ENCODE assay signal across 8 cellular contexts in the genomic region with DNA sequence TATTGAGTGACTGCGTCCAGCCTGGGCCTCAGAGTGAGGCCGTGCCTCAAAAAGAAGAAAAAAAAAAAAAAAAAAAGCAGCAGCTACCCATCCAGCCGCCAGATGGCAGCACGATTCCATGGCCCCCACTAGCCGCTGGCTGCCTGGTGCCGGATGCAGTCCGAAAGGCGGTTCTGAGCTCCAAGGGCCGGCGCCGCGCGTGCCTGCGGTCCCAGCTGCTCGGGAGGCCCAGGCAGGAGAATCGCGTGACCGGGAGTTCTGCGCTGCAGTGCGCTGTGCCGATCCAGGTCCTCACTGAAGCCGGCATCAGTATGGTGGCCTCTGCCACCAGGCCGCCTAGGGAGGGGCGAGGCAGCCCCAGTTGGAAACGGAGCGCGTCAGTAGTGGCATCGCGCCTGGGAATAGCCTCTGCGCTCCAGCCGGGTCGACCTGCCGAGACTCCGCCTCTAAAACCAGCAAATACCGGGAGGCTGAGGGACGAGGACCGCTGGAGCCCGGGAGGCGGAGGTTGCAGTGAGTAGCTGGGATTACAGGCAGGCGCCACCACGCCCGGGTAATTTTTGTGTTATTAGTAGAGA. TPM values are rescaled to one million over a fixed set of nuclear protein-coding genes. Genes with fewer than 3 reads are reported as not detected.
DNase-seq lines count a peak whose midpoint lies in the region; ATAC-seq and TF ChIP-seq lines count a peak whose summit lies in the region.

No MANE protein-coding gene starts in this region.

- DNase-seq in SIG-M5 treated with dmso at 0.1 percent for 504 hours (lab: John Stamatoyannopoulos, UW; ENCODE audit: unreplicated experiment) (peak; percentile 46), SIG-M5 (lab: John Stamatoyannopoulos, UW) (no peak), NCI-H2227 treated with DMSO at 0.1 percent for 48 hours (lab: John Stamatoyannopoulos, UW) (peak; percentile 90), chondrocyte (ENCODE audit: low spot score) (peak; percentile 87), kidney glomerular epithelial cell (lab: John Stamatoyannopoulos, UW) (peak; percentile 46)
- peak; percentile 66 for DNase-seq in activated CD4-positive, alpha-beta T cell treated with anti-CD3 and anti-CD28 coated beads for 1 hour
- DNase-seq in stimulated activated CD4-positive, alpha-beta T cell treated with anti-CD3 and anti-CD28 coated beads, Interleukin-15, amount 100 ng/mL, for 48 hours (ENCODE audit: low read depth in 2 of 2) = peak; percentile 39 to 52

- no peaks in the 10 kb centered on the region for H3K9me3 Mint-ChIP-seq in chondrocyte (ENCODE audit: low read depth)

- peaks cover 9% of the 10 kb centered on the region for H3K4me1 Mint-ChIP-seq in chondrocyte (ENCODE audit: low read depth)

- TF ChIP-seq CTCF in chondrocyte (IDR thresholded peaks at IDR 0.05) = peak; percentile 98

- peak overlapping the region; percentile 71 for H3K4me3 Mint-ChIP-seq in chondrocyte (ENCODE audit: unreplicated experiment)

- no peak for ATAC-seq in HG02870 (IDR thresholded peaks at IDR 0.05; ENCODE audit: unreplicated experiment)

- no peaks in the 10 kb centered on the region for H3K36me3 Mint-ChIP-seq in chondrocyte (ENCODE audit: low read depth)

- H3K27me3 Mint-ChIP-seq in chondrocyte (ENCODE audit: low read depth) = no peaks in the 10 kb centered on the region

- peak overlapping the region; percentile 64 for H3K27ac Mint-ChIP-seq in chondrocyte (ENCODE audit: unreplicated experiment)

RNA-seq across cellular contexts. Expression of gene SCARF2, which starts 19.3 kb away (rescaled TPM):
- 56.5 to 88.8 TPM (median 86.5 TPM) in 3 replicates for total RNA-seq in chondrocyte

RNA-seq across cellular contexts. Expression of gene ZNF74, which starts 24.3 kb away (rescaled TPM):
- total RNA-seq in chondrocyte = 12.7 to 15.7 TPM (median 13.6 TPM) in 3 replicates
